ENCODE assay signal across 27 cellular contexts in genomic region chr21:14787312-14787711, GRCh38.
"Had no signal": no experiment of that assay in that cellular context is flagged by ENCODE, and none has a peak within 500 bp of the region (broad histone marks: within the 10 kb centered on the region; RNA-seq: fewer than 3 reads in every experiment).

No MANE protein-coding gene starts in this region.

- H3K27me3 Mint-ChIP-seq: stimulated activated memory B cell treated with anti-CD40 and anti-IgM and Interleukin-4, amounts not matched to agents 10 μg/mL and 1 μg/mL and 100 μg/mL, for 72 hours; stimulated activated naive B cell treated with anti-CD40 and anti-IgM and Interleukin-4, amounts not matched to agents 10 μg/mL and 1 μg/mL and 100 μg/mL, for 72 hours; stimulated activated naive CD8-positive, alpha-beta T cell treated with anti-CD3 and anti-CD28 coated beads, Interleukin-15, amount 100 ng/mL, for 72 hours; stimulated activated naive CD8-positive, alpha-beta T cell treated with anti-CD3 and anti-CD28 coated beads, Interleukin-15, Interleukin-2, amounts not matched to agents 100 ng/mL and 50 ng/mL, for 24 hours; type B pancreatic cell had no signal

- H3K9me3 Mint-ChIP-seq: stimulated activated effector memory CD8-positive, alpha-beta T cell treated with anti-CD3 and anti-CD28 coated beads, Interleukin-12 subunit alpha, Interleukin-12 subunit beta, amount 100 ng/mL, for 72 hours; stimulated activated naive CD8-positive, alpha-beta T cell treated with anti-CD3 and anti-CD28 coated beads, Interleukin-15, amount 100 ng/mL, for 72 hours; stimulated activated naive CD8-positive, alpha-beta T cell treated with anti-CD3 and anti-CD28 coated beads, Interleukin-15, Interleukin-2, amounts not matched to agents 100 ng/mL and 50 ng/mL, for 24 hours; type B pancreatic cell had no signal

- H3K36me3 ChIP-seq: stomach, suprapubic skin, thoracic aorta, thyroid gland, tibial artery, tibial nerve, transverse colon, upper lobe of left lung, upper lobe of right lung, uterus, vagina had no signal

- FAIRE-seq: urothelium cell line had no signal

- H3K27me3 ChIP-seq: stomach, suprapubic skin, testis, thyroid gland, tibial artery, tibial nerve, transverse colon, upper lobe of left lung, upper lobe of right lung, uterus, vagina had no signal

- H3K36me3 Mint-ChIP-seq: stimulated activated effector memory CD8-positive, alpha-beta T cell treated with anti-CD3 and anti-CD28 coated beads, Interleukin-12 subunit alpha, Interleukin-12 subunit beta, amount 100 ng/mL, for 72 hours; stimulated activated memory B cell treated with anti-CD40 and anti-IgM and Interleukin-4, amounts not matched to agents 10 μg/mL and 1 μg/mL and 100 μg/mL, for 72 hours; type B pancreatic cell had no signal

- ATAC-seq: stimulated activated effector memory CD8-positive, alpha-beta T cell treated with anti-CD3 and anti-CD28 coated beads, Interleukin-12 subunit alpha, Interleukin-12 subunit beta, amount 100 ng/mL, for 72 hours; stimulated activated memory B cell treated with anti-CD40 and anti-IgM and Interleukin-4, amounts not matched to agents 10 μg/mL and 1 μg/mL and 100 μg/mL, for 72 hours; stimulated activated naive B cell treated with anti-CD40 and anti-IgM and Interleukin-4, amounts not matched to agents 10 μg/mL and 1 μg/mL and 100 μg/mL, for 72 hours; stimulated activated naive CD8-positive, alpha-beta T cell treated with anti-CD3 and anti-CD28 coated beads, Interleukin-15, amount 100 ng/mL, for 72 hours; stimulated activated naive CD8-positive, alpha-beta T cell treated with anti-CD3 and anti-CD28 coated beads, Interleukin-15, Interleukin-2, amounts not matched to agents 100 U/mL and 50 U/mL, for 24 hours; upper lobe of right lung had no signal

- H3K4me1 ChIP-seq: stomach, suprapubic skin, testis, thyroid gland, tibial artery, tibial nerve, transverse colon, upper lobe of left lung, upper lobe of right lung, uterus, vagina had no signal

- H3K4me3 ChIP-seq: stomach, suprapubic skin, testis, thoracic aorta, thyroid gland, tibial artery, tibial nerve, transverse colon, upper lobe of left lung, upper lobe of right lung, uterus, vagina had no signal

- H3K4me3 Mint-ChIP-seq: stimulated activated effector memory CD8-positive, alpha-beta T cell treated with anti-CD3 and anti-CD28 coated beads, Interleukin-12 subunit alpha, Interleukin-12 subunit beta, amount 100 ng/mL, for 72 hours; stimulated activated memory B cell treated with anti-CD40 and anti-IgM and Interleukin-4, amounts not matched to agents 10 μg/mL and 1 μg/mL and 100 μg/mL, for 72 hours; stimulated activated naive B cell treated with anti-CD40 and anti-IgM and Interleukin-4, amounts not matched to agents 10 μg/mL and 1 μg/mL and 100 μg/mL, for 72 hours; stimulated activated naive CD8-positive, alpha-beta T cell treated with anti-CD3 and anti-CD28 coated beads, Interleukin-15, amount 100 ng/mL, for 72 hours; stimulated activated naive CD8-positive, alpha-beta T cell treated with anti-CD3 and anti-CD28 coated beads, Interleukin-15, Interleukin-2, amounts not matched to agents 100 ng/mL and 50 ng/mL, for 24 hours; type B pancreatic cell had no signal

- H3K27ac ChIP-seq: stomach, suprapubic skin, testis, thoracic aorta, thyroid gland, tibial artery, tibial nerve, transverse colon, upper lobe of left lung, upper lobe of right lung, uterus, vagina had no signal

- H3K4me1 Mint-ChIP-seq: stimulated activated effector memory CD8-positive, alpha-beta T cell treated with anti-CD3 and anti-CD28 coated beads, Interleukin-12 subunit alpha, Interleukin-12 subunit beta, amount 100 ng/mL, for 72 hours; stimulated activated memory B cell treated with anti-CD40 and anti-IgM and Interleukin-4, amounts not matched to agents 10 μg/mL and 1 μg/mL and 100 μg/mL, for 72 hours; stimulated activated naive B cell treated with anti-CD40 and anti-IgM and Interleukin-4, amounts not matched to agents 10 μg/mL and 1 μg/mL and 100 μg/mL, for 72 hours; stimulated activated naive CD8-positive, alpha-beta T cell treated with anti-CD3 and anti-CD28 coated beads, Interleukin-15, amount 100 ng/mL, for 72 hours had no signal

- DNase-seq: stimulated activated CD4-positive, alpha-beta T cell treated with anti-CD3 and anti-CD28 coated beads, Interleukin-2, amount 100 ng/mL, for 48 hours; stimulated activated CD4-positive, alpha-beta T cell treated with anti-CD3 and anti-CD28 coated beads, Interleukin-4, amount 100 ng/mL, for 1 hour; stimulated activated CD4-positive, alpha-beta T cell treated with anti-CD3 and anti-CD28 coated beads, Interleukin-4, amount 100 ng/mL, for 24 hours; stimulated activated CD8-positive, alpha-beta memory T cell treated with anti-CD3 and anti-CD28 coated beads, Interleukin-4, amount 100 ng/mL, for 48 hours; stimulated activated naive B cell treated with anti-CD40 and anti-IgM and Interleukin-4, amounts not matched to agents 10 μg/mL and 1 μg/mL and 100 μg/mL, for 72 hours; stimulated activated naive CD4-positive, alpha-beta T cell; stimulated activated naive CD4-positive, alpha-beta T cell treated with Interleukin-2 at 50 U/mL for 16 hours; stimulated activated naive CD8-positive, alpha-beta T cell treated with anti-CD3 and anti-CD28 coated beads, Interleukin-15, amount 100 ng/mL, for 72 hours; stimulated activated naive CD8-positive, alpha-beta T cell treated with anti-CD3 and anti-CD28 coated beads, Interleukin-15, Interleukin-2, amounts not matched to agents 100 U/mL and 50 U/mL, for 24 hours; stomach; substantia nigra; testis; thyroid gland; tibial artery; transverse colon; upper lobe of left lung; upper lobe of right lung; uterus had no signal

- H3K27ac Mint-ChIP-seq: stimulated activated effector memory CD8-positive, alpha-beta T cell treated with anti-CD3 and anti-CD28 coated beads, Interleukin-12 subunit alpha, Interleukin-12 subunit beta, amount 100 ng/mL, for 72 hours; stimulated activated memory B cell treated with anti-CD40 and anti-IgM and Interleukin-4, amounts not matched to agents 10 μg/mL and 1 μg/mL and 100 μg/mL, for 72 hours; stimulated activated naive B cell treated with anti-CD40 and anti-IgM and Interleukin-4, amounts not matched to agents 10 μg/mL and 1 μg/mL and 100 μg/mL, for 72 hours; stimulated activated naive CD8-positive, alpha-beta T cell treated with anti-CD3 and anti-CD28 coated beads, Interleukin-15, amount 100 ng/mL, for 72 hours; stimulated activated naive CD8-positive, alpha-beta T cell treated with anti-CD3 and anti-CD28 coated beads, Interleukin-15, Interleukin-2, amounts not matched to agents 100 ng/mL and 50 ng/mL, for 24 hours; type B pancreatic cell had no signal

- H3K9me3 ChIP-seq: suprapubic skin, testis, thoracic aorta, thyroid gland, tibial nerve, transverse colon, upper lobe of right lung, vagina had no signal
